Comparison of ENCODE assay signal across 26 cellular contexts in the genomic region with DNA sequence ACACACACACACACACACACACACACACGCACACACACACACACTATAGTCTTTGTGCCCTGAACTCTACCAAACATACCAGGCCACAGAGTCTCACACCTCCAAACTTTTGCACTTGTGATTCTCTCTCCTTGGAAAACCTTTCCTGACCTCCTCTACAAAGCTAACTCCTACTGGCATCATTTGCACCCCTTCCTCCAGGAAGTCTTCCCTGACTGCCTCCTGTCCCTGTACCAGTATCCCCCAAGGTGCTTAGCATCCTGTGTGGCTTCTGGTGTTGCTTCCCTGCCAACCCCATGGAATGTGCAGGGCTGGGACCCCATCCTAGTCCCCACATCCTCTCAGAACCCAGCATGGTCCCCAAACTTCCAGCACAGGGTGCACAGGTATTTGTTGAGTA. TPM values are rescaled to one million over a fixed set of nuclear protein-coding genes. Genes with fewer than 3 reads are reported as not detected.
DNase-seq lines count a peak whose midpoint lies in the region; ATAC-seq, FAIRE-seq and TF ChIP-seq lines count a peak whose summit lies in the region.
"Had no signal": no experiment of that assay in that cellular context is flagged by ENCODE, and none has a peak within 500 bp of the region (broad histone marks: within the 10 kb centered on the region; RNA-seq: fewer than 3 reads in every experiment).

No MANE protein-coding gene starts in this region.

- FAIRE-seq in A549 (lab: Jason Lieb, UNC): no peak
- FAIRE-seq: D721Med, GM12891, islet of Langerhans had no signal

- TF ChIP-seq POLR2A in A549 (IDR thresholded peaks at IDR 0.05; ENCODE audit: low read length) (no peak), ovary (IDR thresholded peaks at IDR 0.05) (no peak)

- H3K9ac ChIP-seq in iPS-20b (ENCODE audit: low read depth, low read length): peak overlapping the region; percentile 49

- H3K36me3 Mint-ChIP-seq in CD8-positive, alpha-beta memory T cell: peaks cover 0 to 51% (median 3%) of the 10 kb centered on the region in 3 donors
- peaks cover 26% of the 10 kb centered on the region for H3K36me3 Mint-ChIP-seq in WTC11

- H3K27ac ChIP-seq in A549: no peak overlapping the region
- peak overlapping the region; percentile 7 for H3K27ac ChIP-seq in CD8-positive, alpha-beta memory T cell (ENCODE audit: low read depth, low read length)
- H3K27ac ChIP-seq in iPS-20b (ENCODE audit: low read length): peak overlapping the region; percentile 67
- H3K27ac ChIP-seq in ovary: no peak overlapping the region
- H3K27ac ChIP-seq: esophagus muscularis mucosa, sigmoid colon, SJCRH30, testis had no signal

- H3K4me3 Mint-ChIP-seq in CD8-positive, alpha-beta memory T cell: peak overlapping the region; percentile 30 to 69 (median 47)
- no peak overlapping the region for H3K4me3 Mint-ChIP-seq in WTC11
- H3K4me3 Mint-ChIP-seq: brain; dendritic cell treated with granulocyte-macrophage colony-stimulating factor and Interleukin-4, amounts not matched to agents 40 ng/mL and 50 ng/mL, for 4 days had no signal

- peaks cover 5% of the 10 kb centered on the region for H3K36me3 ChIP-seq in CD8-positive, alpha-beta memory T cell (ENCODE audit: insufficient read depth, low read length)
- H3K36me3 ChIP-seq in iPS-20b (ENCODE audit: insufficient read depth, low read depth, low read length) (peaks cover 28% of the 10 kb centered on the region), ovary (no peaks in the 10 kb centered on the region)
- H3K36me3 ChIP-seq: sigmoid colon had no signal

- intact Hi-C loops in ovary (cut with DNase I) (loop anchor here in 1 of 4 donors (10.0 kb wide), 1 partner anchor 96 kb away; the partner anchor contains the start of genes HPS4 and SRRD), left ventricle myocardium superior (cut with micrococcal nuclease) (loop anchor here (10.0 kb wide), 1 partner anchor 76 kb away; no protein-coding TSS in a partner anchor)

- 93% methylated on average over 1 of the region's 1 CpG for WGBS in A549 (ENCODE audit: missing lambda C conversion rate)
- 0 to 57% (median 50%) methylated on average over 1 of the region's 1 CpG for WGBS in ovary, 3 donors

- POLR2A ChIA-PET in A549 (lab: Yijun Ruan, JAX) (no interaction called here), WTC11 (lab: Charles Lee) (no interaction called here)
- POLR2A ChIA-PET in CD8-positive, alpha-beta memory T cell (lab: Charles Lee): no interaction called here

- CTCF ChIA-PET in A549 (lab: Yijun Ruan, JAX): no interaction called here
- CTCF ChIA-PET in CD8-positive, alpha-beta memory T cell (lab: Charles Lee): interaction anchor here (0.6 kb wide), 1 partner anchor 249 kb away, joined by 3 read pairs; no protein-coding TSS in a partner anchor
- CTCF ChIA-PET in WTC11 (lab: Charles Lee): no interaction called here

- no peak overlapping the region for H3K4me2 ChIP-seq in A549

- TF ChIP-seq EP300 in A549 (IDR thresholded peaks at IDR 0.05) (no peak), ovary (IDR thresholded peaks at IDR 0.05) (no peak)

- no peak for TF ChIP-seq RAD21 in A549 (conservative IDR thresholded peaks at IDR 0.05 in 1 of 2, IDR thresholded peaks at IDR 0.05 in 1 of 2)

- TF ChIP-seq CTCF in A549 (IDR thresholded peaks at IDR 0.05): no peak
- no peak for TF ChIP-seq CTCF in WTC11 (IDR thresholded peaks at IDR 0.05)
- TF ChIP-seq CTCF in ovary (IDR thresholded peaks at IDR 0.05): no peak

- H3K9me3 Mint-ChIP-seq in CD8-positive, alpha-beta memory T cell: no peaks in the 10 kb centered on the region
- no peaks in the 10 kb centered on the region for H3K9me3 Mint-ChIP-seq in WTC11
- H3K9me3 Mint-ChIP-seq: dendritic cell treated with granulocyte-macrophage colony-stimulating factor and Interleukin-4, amounts not matched to agents 40 ng/mL and 50 ng/mL, for 4 days had no signal

- ATAC-seq in A549 (no peak), WTC11 (no peak), HG03039 (IDR thresholded peaks at IDR 0.05; ENCODE audit: unreplicated experiment) (no peak), HG02623 (IDR thresholded peaks at IDR 0.05; ENCODE audit: unreplicated experiment) (no peak), left ventricle myocardium superior (no peak)

- peak overlapping the region; percentile 45 to 98 (median 88) for H3K27ac Mint-ChIP-seq in CD8-positive, alpha-beta memory T cell
- peak overlapping the region; percentile 95 for H3K27ac Mint-ChIP-seq in WTC11
- H3K27ac Mint-ChIP-seq: dendritic cell treated with granulocyte-macrophage colony-stimulating factor and Interleukin-4, amounts not matched to agents 40 ng/mL and 50 ng/mL, for 4 days had no signal

- no peaks in the 10 kb centered on the region for H3K9me3 ChIP-seq in A549
- H3K9me3 ChIP-seq in CD8-positive, alpha-beta memory T cell (ENCODE audit: low read length): no peaks in the 10 kb centered on the region
- H3K9me3 ChIP-seq in iPS-20b (ENCODE audit: insufficient read depth, low read depth, low read length): no peaks in the 10 kb centered on the region
- no peaks in the 10 kb centered on the region for H3K9me3 ChIP-seq in ovary
- H3K9me3 ChIP-seq: esophagus muscularis mucosa, sigmoid colon, SJCRH30, testis had no signal

- DNase-seq in A549 (ENCODE audit: low read depth in 1 of 2, low spot score in 1 of 2): no peak
- DNase-seq in CD8-positive, alpha-beta memory T cell: no peak
- no peak for DNase-seq in WTC11 (ENCODE audit: low spot score)
- DNase-seq in ovary: no peak
- DNase-seq in left ventricle myocardium superior: no peak
- DNase-seq: activated CD4-positive, alpha-beta T cell treated with anti-CD3 and anti-CD28 coated beads, Interleukin-2, amount 50 U/mL, for 4 hours; activated effector memory CD4-positive, alpha-beta T cell treated with anti-CD3 and anti-CD28 coated beads, Interleukin-2, amount 50 U/mL, for 16 hours; GDM1; NCI-H2029; NCI-H526 treated with DMSO at 0.1 percent for 48 hours; nucleus accumbens; OCI-M1; sigmoid colon; SJCRH30; testis had no signal

- H3K27me3 Mint-ChIP-seq in CD8-positive, alpha-beta memory T cell: peaks cover 0 to 2% of the 10 kb centered on the region in 2 donors
- H3K27me3 Mint-ChIP-seq in WTC11 (ENCODE audit: low read depth): no peaks in the 10 kb centered on the region
- H3K27me3 Mint-ChIP-seq: dendritic cell treated with granulocyte-macrophage colony-stimulating factor and Interleukin-4, amounts not matched to agents 40 ng/mL and 50 ng/mL, for 4 days had no signal

- peaks cover 12% of the 10 kb centered on the region; the same call in 2 of the 3 replicates for H3K4me1 ChIP-seq in A549
- peaks cover 57% of the 10 kb centered on the region for H3K4me1 ChIP-seq in CD8-positive, alpha-beta memory T cell (ENCODE audit: insufficient read depth, low read length)
- peaks cover 33% of the 10 kb centered on the region for H3K4me1 ChIP-seq in iPS-20b (ENCODE audit: insufficient read depth, low read length)
- H3K4me1 ChIP-seq in ovary (ENCODE audit: insufficient read depth): no peaks in the 10 kb centered on the region

- no peaks in the 10 kb centered on the region for H3K27me3 ChIP-seq in CD8-positive, alpha-beta memory T cell (ENCODE audit: insufficient read depth, low read length, poor library complexity, severe bottlenecking)
- no peaks in the 10 kb centered on the region for H3K27me3 ChIP-seq in iPS-20b (ENCODE audit: insufficient read depth, low read length)
- H3K27me3 ChIP-seq in ovary: no peaks in the 10 kb centered on the region
- H3K27me3 ChIP-seq: esophagus muscularis mucosa, sigmoid colon, SJCRH30, testis had no signal

- peaks cover 76 to 86% (median 79%) of the 10 kb centered on the region in 3 donors for H3K4me1 Mint-ChIP-seq in CD8-positive, alpha-beta memory T cell
- H3K4me1 Mint-ChIP-seq in WTC11: peaks cover 73% of the 10 kb centered on the region

- H3K4me3 ChIP-seq in A549 (no peak overlapping the region), iPS-20b (ENCODE audit: low read length) (peak overlapping the region; percentile 18; the same call in 1 of the 2 replicates), ovary (no peak overlapping the region)
- H3K4me3 ChIP-seq in CD8-positive, alpha-beta memory T cell (ENCODE audit: low read length): no peak overlapping the region
- H3K4me3 ChIP-seq: esophagus muscularis mucosa, sigmoid colon, SJCRH30, testis had no signal

TF ChIP-seq in A549, 52 proteins besides CTCF, POLR2A, EP300 and RAD21 (continues in another document):
- no peak for TF ChIP-seq NFE2L2 (conservative IDR thresholded peaks at IDR 0.05; ENCODE audit: low read length)

TF ChIP-seq in WTC11, 78 proteins besides CTCF, POLR2A, EP300 and RAD21 (continues in another document):
- TF ChIP-seq CBFB (CRISPR knock-in tag; IDR thresholded peaks at IDR 0.05; ENCODE audit: low read depth): no peak

RNA-seq across cellular contexts. Expression of gene TPST2, which starts 8.9 kb away (rescaled TPM):
- 10.5 and 13.6 TPM in 2 replicates for polyA plus RNA-seq in A549 (2011; rRNA removed)
- 19.0 and 24.9 TPM in 2 replicates for polyA plus RNA-seq in A549 (2012; cell fraction: cytosol; rRNA removed)
- 15.5 and 24.9 TPM in 2 replicates for polyA plus RNA-seq in A549 (2012; cell fraction: nucleus; rRNA removed)
- 6.9 to 10.3 TPM (median 7.0 TPM) in 3 replicates for polyA plus RNA-seq in A549 (2017; fragmentation: RNase III; extraction: RNeasy Plus Mini Kit Qiagen cat#74134 plus additional on column Dnase treatment)
- polyA minus RNA-seq in A549 (2011; rRNA and poly(A)+ RNA removed): 9.5 and 10.9 TPM in 2 replicates
- 10 to 100 TPM; 36.7 to 37.3 TPM for total RNA-seq in CD8-positive, alpha-beta memory T cell
- 201 TPM for polyA plus RNA-seq in CD8-positive, alpha-beta memory T cell
- total RNA-seq in WTC11 (2021): 57.6 to 84.2 TPM (median 75.0 TPM) in 3 replicates
- 10 to 100 TPM; 10.5 to 28.5 (median 15.5) TPM for total RNA-seq in ovary
- 10 to 100 TPM; 14.7 to 15.0 TPM for polyA plus RNA-seq in ovary
- 27.1 TPM for total RNA-seq in left ventricle myocardium superior

RNA-seq across cellular contexts. Expression of gene CRYBB1, which starts 36.8 kb away (rescaled TPM):
- polyA plus RNA-seq in A549 (2011; rRNA removed) (not detected in 2 replicates), A549 (2017; fragmentation: RNase III; extraction: RNeasy Plus Mini Kit Qiagen cat#74134 plus additional on column Dnase treatment) (not detected in 3 replicates), ovary (under 1 TPM; 0.48 to 0.80 TPM)
- polyA plus RNA-seq in A549 (2012; cell fraction: cytosol; rRNA removed): not detected in 2 replicates
- polyA plus RNA-seq in A549 (2012; cell fraction: nucleus; rRNA removed): not detected in 2 replicates
- not detected in 2 replicates for polyA minus RNA-seq in A549 (2011; rRNA and poly(A)+ RNA removed)
- not detected for total RNA-seq in CD8-positive, alpha-beta memory T cell
- polyA plus RNA-seq in CD8-positive, alpha-beta memory T cell: not detected
- total RNA-seq in WTC11 (2021) (4.0 to 5.1 TPM (median 4.6 TPM) in 3 replicates), ovary (1 to 10 TPM in 1 of 7 donors, under 1 TPM in 4, not detected in 2; 0.26 to 1.4 (median 0.34) TPM), left ventricle myocardium superior (0.64 TPM)
- total RNA-seq: glomerular endothelial cell, HT-29, testis had no signal

RNA-seq across cellular contexts. Expression of gene CRYBA4, which starts 40.7 kb away (rescaled TPM):
- not detected in 2 replicates for polyA plus RNA-seq in A549 (2011; rRNA removed)
- polyA plus RNA-seq in A549 (2012; cell fraction: cytosol; rRNA removed): not detected in 2 replicates
- polyA plus RNA-seq in A549 (2012; cell fraction: nucleus; rRNA removed): not detected in 2 replicates
- not detected in 3 replicates for polyA plus RNA-seq in A549 (2017; fragmentation: RNase III; extraction: RNeasy Plus Mini Kit Qiagen cat#74134 plus additional on column Dnase treatment)
- not detected in 2 replicates for polyA minus RNA-seq in A549 (2011; rRNA and poly(A)+ RNA removed)
- total RNA-seq in CD8-positive, alpha-beta memory T cell: not detected
- not detected for polyA plus RNA-seq in CD8-positive, alpha-beta memory T cell
- total RNA-seq in WTC11 (2021): 0.53 to 1.1 TPM (median 0.81 TPM) in 3 replicates
- under 1 TPM in 1 of 7 donors, not detected in 6; 0.59 TPM for total RNA-seq in ovary
- not detected for polyA plus RNA-seq in ovary
- total RNA-seq in left ventricle myocardium superior: not detected
- total RNA-seq: esophagus muscularis mucosa, glomerular endothelial cell, HT-29, sigmoid colon had no signal
- polyA plus RNA-seq: sigmoid colon had no signal

Comparison
In these comparisons a context has a peak if more than half of its experiments do, and no peak if none do; other contexts are left out.
1. H3K27ac ChIP-seq: peak in CD8-positive, alpha-beta memory T cell (single experiment) and iPS-20b (single experiment); none in A549 (0 of 2) and ovary (0 of 2).